12 cellular contexts compared by ENCODE assay signal in the genomic region with DNA sequence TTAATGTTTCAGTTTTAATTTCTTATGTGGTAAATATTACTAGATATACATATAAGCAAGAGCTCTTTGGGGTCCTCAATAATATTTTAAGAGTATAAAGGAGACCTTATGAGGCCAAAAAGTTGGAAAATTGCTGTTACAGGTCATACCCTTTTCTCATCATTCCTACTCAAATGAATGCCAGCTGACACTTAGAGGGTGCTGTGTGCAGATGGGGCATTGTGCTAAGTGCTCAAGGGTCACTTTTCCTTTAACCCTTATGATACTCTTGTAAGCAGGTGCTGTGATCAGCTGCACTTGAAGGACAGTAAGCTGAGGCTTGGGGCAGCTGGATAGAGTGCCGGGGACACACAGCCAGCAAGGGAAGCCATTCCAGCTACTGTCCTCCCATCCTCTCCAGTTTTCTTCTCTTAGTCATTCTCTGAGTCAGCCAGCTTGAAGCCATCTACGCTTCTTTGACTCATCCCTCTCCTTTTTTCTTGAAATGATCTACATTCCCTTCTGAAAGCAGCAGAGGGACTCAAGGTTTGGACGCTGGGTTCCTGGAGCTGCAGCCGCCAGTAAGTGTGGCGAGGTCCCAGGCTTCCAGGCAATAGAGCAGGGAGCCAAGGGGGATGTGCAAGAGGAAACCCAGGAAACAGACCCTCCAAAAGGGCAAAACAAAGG. TPM values are rescaled to one million over a fixed set of nuclear protein-coding genes. Genes with fewer than 3 reads are reported as not detected.
DNase-seq lines count a peak whose midpoint lies in the region; ATAC-seq and TF ChIP-seq lines count a peak whose summit lies in the region.
"Had no signal": no experiment of that assay in that cellular context is flagged by ENCODE, and none has a peak within 500 bp of the region (broad histone marks: within the 10 kb centered on the region; RNA-seq: fewer than 3 reads in every experiment).

No MANE protein-coding gene starts in this region.

- H3K27me3 Mint-ChIP-seq in activated T-helper 1 cell treated with anti-CD3 and anti-CD28 coated beads, Interleukin-12 subunit alpha, Interleukin-12 subunit beta, Interleukin-2, Interleukin-4 antibody, amounts not matched to agents 30 ng/mL and 10 ng/mL and 1 ng/mL, durations not matched to agents 14 hours and 24 hours and 36 hours (ENCODE audit: insufficient read depth): peaks cover 2% of the 10 kb centered on the region

- ATAC-seq in foreskin keratinocyte: peak; percentile 99
- ATAC-seq: right lobe of liver had no signal

- intact Hi-C loops in activated T-helper 1 cell treated with anti-CD3 and anti-CD28 coated beads, Interleukin-12 subunit alpha, Interleukin-12 subunit beta, Interleukin-2, Interleukin-4 antibody, amounts not matched to agents 30 ng/mL and 10 ng/mL and 1 ng/mL, durations not matched to agents 14 hours and 24 hours and 36 hours (cut with micrococcal nuclease): no loop called here

- H3K4me3 ChIP-seq in WI38 (ENCODE audit: low read depth, low read length): no peak overlapping the region
- H3K4me3 ChIP-seq: lung, right lobe of liver had no signal

- in situ Hi-C loops in ACHN (cut with HindIII; ENCODE audit: low pct_ligation_motif_present, low pct_unique_long_range_greater_than_20kb, low sequenced_read_pairs): loop anchor here (25.0 kb wide), 1 partner anchor 700 kb away; no protein-coding TSS in a partner anchor

- H3K4me3 Mint-ChIP-seq in activated T-helper 1 cell treated with anti-CD3 and anti-CD28 coated beads, Interleukin-12 subunit alpha, Interleukin-12 subunit beta, Interleukin-2, Interleukin-4 antibody, amounts not matched to agents 30 ng/mL and 10 ng/mL and 1 ng/mL, durations not matched to agents 14 hours and 24 hours and 36 hours: no peak overlapping the region

- no peaks in the 10 kb centered on the region for H3K9me3 Mint-ChIP-seq in activated T-helper 1 cell treated with anti-CD3 and anti-CD28 coated beads, Interleukin-12 subunit alpha, Interleukin-12 subunit beta, Interleukin-2, Interleukin-4 antibody, amounts not matched to agents 30 ng/mL and 10 ng/mL and 1 ng/mL, durations not matched to agents 14 hours and 24 hours and 36 hours

- no peaks in the 10 kb centered on the region for H3K36me3 Mint-ChIP-seq in activated T-helper 1 cell treated with anti-CD3 and anti-CD28 coated beads, Interleukin-12 subunit alpha, Interleukin-12 subunit beta, Interleukin-2, Interleukin-4 antibody, amounts not matched to agents 30 ng/mL and 10 ng/mL and 1 ng/mL, durations not matched to agents 14 hours and 24 hours and 36 hours (ENCODE audit: low read depth)

- peaks cover 6% of the 10 kb centered on the region for H3K4me1 Mint-ChIP-seq in activated T-helper 1 cell treated with anti-CD3 and anti-CD28 coated beads, Interleukin-12 subunit alpha, Interleukin-12 subunit beta, Interleukin-2, Interleukin-4 antibody, amounts not matched to agents 30 ng/mL and 10 ng/mL and 1 ng/mL, durations not matched to agents 14 hours and 24 hours and 36 hours (ENCODE audit: low read depth)

- no peaks in the 10 kb centered on the region for H3K27me3 ChIP-seq in foreskin keratinocyte
- H3K27me3 ChIP-seq: right lobe of liver had no signal

- peaks cover 13% of the 10 kb centered on the region for H3K4me1 ChIP-seq in foreskin keratinocyte
- H3K4me1 ChIP-seq: right lobe of liver had no signal

- TF ChIP-seq CTCF in WI38 (IDR thresholded peaks at IDR 0.05; ENCODE audit: low read depth, low read length) (peak; percentile 41), foreskin keratinocyte (conservative IDR thresholded peaks at IDR 0.05) (peak; percentile 82)

- H3K27ac ChIP-seq in foreskin keratinocyte: no peak overlapping the region
- H3K27ac ChIP-seq: right lobe of liver had no signal

- peak; percentile 97 for DNase-seq in ACHN
- DNase-seq in GM04504 (ENCODE audit: low read depth): peak; percentile 67
- DNase-seq in foreskin keratinocyte: peak; percentile 77 to 81
- DNase-seq in hippocampal formation (lab: John Stamatoyannopoulos, UW): no peak
- DNase-seq in activated T-helper 1 cell treated with anti-CD3 and anti-CD28 coated beads, Interleukin-12 subunit alpha, Interleukin-12 subunit beta, Interleukin-2, Interleukin-4 antibody, amounts not matched to agents 30 ng/mL and 10 ng/mL and 1 ng/mL, durations not matched to agents 14 hours and 24 hours and 36 hours (ENCODE audit: low spot score): no peak
- no peak for DNase-seq in superior temporal gyrus (ENCODE audit: extremely low spot score)
- no peak for DNase-seq in DMS 273 treated with DMSO at 0.1 percent for 48 hours (lab: John Stamatoyannopoulos, UW)
- DNase-seq: activated gamma-delta T cell, NCI-H69, right lobe of liver had no signal

- H3K27ac Mint-ChIP-seq in activated T-helper 1 cell treated with anti-CD3 and anti-CD28 coated beads, Interleukin-12 subunit alpha, Interleukin-12 subunit beta, Interleukin-2, Interleukin-4 antibody, amounts not matched to agents 30 ng/mL and 10 ng/mL and 1 ng/mL, durations not matched to agents 14 hours and 24 hours and 36 hours: no peak overlapping the region

RNA-seq across cellular contexts. Expression of gene CREB1, which starts 42.0 kb away (rescaled TPM):
- 46.1 and 50.6 TPM in 2 replicates for total RNA-seq in foreskin keratinocyte
- 7.4 and 10.1 TPM in 2 replicates for polyA plus RNA-seq in foreskin keratinocyte
- 98.2 and 111 TPM in 2 replicates for total RNA-seq in activated T-helper 1 cell treated with anti-CD3 and anti-CD28 coated beads, Interleukin-12 subunit alpha, Interleukin-12 subunit beta, Interleukin-2, Interleukin-4 antibody, amounts not matched to agents 30 ng/mL and 10 ng/mL and 1 ng/mL, durations not matched to agents 14 hours and 24 hours and 36 hours

Comparison
In these comparisons a context has a peak if more than half of its experiments do, and no peak if none do; other contexts are left out.
1. DNase-seq: peak in ACHN (single experiment), GM04504 (single experiment) and foreskin keratinocyte (2 of 2); none in hippocampal formation (0 of 2), activated T-helper 1 cell treated with anti-CD3 and anti-CD28 coated beads, Interleukin-12 subunit alpha, Interleukin-12 subunit beta, Interleukin-2, Interleukin-4 antibody, amounts not matched to agents 30 ng/mL and 10 ng/mL and 1 ng/mL, durations not matched to agents 14 hours and 24 hours and 36 hours (single experiment), superior temporal gyrus (single experiment) and DMS 273 treated with DMSO at 0.1 percent for 48 hours (single experiment).